Comparison of ENCODE assay signal across 19 cellular contexts in genomic region chr6:31353508-31353907, GRCh38. TPM values are rescaled to one million over a fixed set of nuclear protein-coding genes. Genes with fewer than 3 reads are reported as not detected.
DNase-seq lines count a peak whose midpoint lies in the region; ATAC-seq and TF ChIP-seq lines count a peak whose summit lies in the region.
"Had no signal": no experiment of that assay in that cellular context is flagged by ENCODE, and none has a peak within 500 bp of the region (broad histone marks: within the 10 kb centered on the region; RNA-seq: fewer than 3 reads in every experiment).

No MANE protein-coding gene starts in this region.

- ATAC-seq in stimulated activated naive CD8-positive, alpha-beta T cell treated with anti-CD3 and anti-CD28 coated beads, Interleukin-15, Interleukin-2, amounts not matched to agents 100 U/mL and 50 U/mL, for 24 hours: no peak
- ATAC-seq in HG03045 (IDR thresholded peaks at IDR 0.05; ENCODE audit: unreplicated experiment): no peak

- peaks cover 30% of the 10 kb centered on the region for H3K36me3 Mint-ChIP-seq in stimulated activated naive CD8-positive, alpha-beta T cell treated with anti-CD3 and anti-CD28 coated beads, Interleukin-15, Interleukin-2, amounts not matched to agents 100 ng/mL and 50 ng/mL, for 24 hours (ENCODE audit: low read depth)
- H3K36me3 Mint-ChIP-seq in T-helper 1 cell treated with Interleukin-12 subunit alpha and Interleukin-12 subunit beta and Interleukin-4 antibody, amounts not matched to agents 30 μg/mL and 1 μg/mL, for 36 hours (ENCODE audit: low read depth): peaks cover 48% of the 10 kb centered on the region
- H3K36me3 Mint-ChIP-seq in endothelial cell (ENCODE audit: low read depth, unreplicated experiment): peaks cover 20% of the 10 kb centered on the region
- H3K36me3 Mint-ChIP-seq: mesothelial cell of epicardium had no signal

- no peaks in the 10 kb centered on the region for H3K36me3 ChIP-seq in SK-N-SH (replicated peaks in 1 of 2; ENCODE audit: control insufficient read depth in 1 of 2, insufficient read depth in 2 of 2, low read length in 1 of 2)
- H3K36me3 ChIP-seq: BE2C, ovary had no signal

- no peaks in the 10 kb centered on the region for H3K9me3 Mint-ChIP-seq in stimulated activated naive CD8-positive, alpha-beta T cell treated with anti-CD3 and anti-CD28 coated beads, Interleukin-15, Interleukin-2, amounts not matched to agents 100 ng/mL and 50 ng/mL, for 24 hours
- H3K9me3 Mint-ChIP-seq in T-helper 1 cell treated with Interleukin-12 subunit alpha and Interleukin-12 subunit beta and Interleukin-4 antibody, amounts not matched to agents 30 μg/mL and 1 μg/mL, for 36 hours: no peaks in the 10 kb centered on the region
- H3K9me3 Mint-ChIP-seq in endothelial cell (ENCODE audit: unreplicated experiment): no peaks in the 10 kb centered on the region
- H3K9me3 Mint-ChIP-seq: mesothelial cell of epicardium had no signal

- H3K4me2 ChIP-seq in SK-N-SH: no peak overlapping the region

- no peak for DNase-seq in stimulated activated naive CD8-positive, alpha-beta T cell treated with anti-CD3 and anti-CD28 coated beads, Interleukin-15, Interleukin-2, amounts not matched to agents 100 U/mL and 50 U/mL, for 24 hours
- DNase-seq in endothelial cell (ENCODE audit: low spot score): no peak
- DNase-seq in NCI-H1417 treated with DMSO at 0.1 percent for 48 hours (lab: John Stamatoyannopoulos, UW): no peak
- DNase-seq in NCI-H146 (lab: John Stamatoyannopoulos, UW): no peak
- no peak for DNase-seq in SK-N-SH
- DNase-seq: aorta, BE2C, DMS79, KG1, NCI-H1436 treated with DMSO at 0.1 percent for 48 hours, NCI-H446, ovary, SIG-M5 had no signal

- H3K27me3 Mint-ChIP-seq in stimulated activated naive CD8-positive, alpha-beta T cell treated with anti-CD3 and anti-CD28 coated beads, Interleukin-15, Interleukin-2, amounts not matched to agents 100 ng/mL and 50 ng/mL, for 24 hours: no peaks in the 10 kb centered on the region
- H3K27me3 Mint-ChIP-seq in T-helper 1 cell treated with Interleukin-12 subunit alpha and Interleukin-12 subunit beta and Interleukin-4 antibody, amounts not matched to agents 30 μg/mL and 1 μg/mL, for 36 hours (ENCODE audit: low read depth): no peaks in the 10 kb centered on the region
- peaks cover 2% of the 10 kb centered on the region for H3K27me3 Mint-ChIP-seq in endothelial cell (ENCODE audit: unreplicated experiment)

- H4K20me1 ChIP-seq in SK-N-SH (ENCODE audit: insufficient read depth): no peaks in the 10 kb centered on the region

- H2AFZ ChIP-seq in SK-N-SH (ENCODE audit: low read depth): no peak overlapping the region

- CTCF ChIA-PET in SK-N-SH (lab: Yijun Ruan, JAX): interaction anchor here (1.0 to 3.2 kb wide), 2 partner anchors 14 to 16 kb away, joined by 3 to 15 read pairs; no protein-coding TSS in a partner anchor

- H3F3A ChIP-seq in SK-N-SH (replicated peaks; ENCODE audit: insufficient read depth): no peaks in the 10 kb centered on the region

- no peaks in the 10 kb centered on the region for H3K79me2 ChIP-seq in SK-N-SH (ENCODE audit: insufficient read depth)

- H3K9me3 ChIP-seq in SK-N-SH: no peaks in the 10 kb centered on the region
- H3K9me3 ChIP-seq: BE2C, ovary, vagina had no signal

- no peaks in the 10 kb centered on the region for H3K9me2 ChIP-seq in SK-N-SH

- H3K9ac ChIP-seq in SK-N-SH: no peak overlapping the region

- no peak for TF ChIP-seq RAD21 in SK-N-SH (IDR thresholded peaks at IDR 0.05; ENCODE audit: low read length)

- POLR2A ChIA-PET in SK-N-SH (lab: Yijun Ruan, JAX): no interaction called here

- peak overlapping the region; percentile 94 for H3K4me3 Mint-ChIP-seq in stimulated activated naive CD8-positive, alpha-beta T cell treated with anti-CD3 and anti-CD28 coated beads, Interleukin-15, Interleukin-2, amounts not matched to agents 100 ng/mL and 50 ng/mL, for 24 hours
- peak overlapping the region; percentile 95 for H3K4me3 Mint-ChIP-seq in T-helper 1 cell treated with Interleukin-12 subunit alpha and Interleukin-12 subunit beta and Interleukin-4 antibody, amounts not matched to agents 30 μg/mL and 1 μg/mL, for 36 hours
- H3K4me3 Mint-ChIP-seq in endothelial cell (ENCODE audit: unreplicated experiment): peak overlapping the region; percentile 65
- H3K4me3 Mint-ChIP-seq: mesothelial cell of epicardium had no signal

- H3K27ac ChIP-seq in SK-N-SH (ENCODE audit: low read depth in 2 of 2, low read length in 1 of 2): no peak overlapping the region
- H3K27ac ChIP-seq: ovary, skin epidermis, vagina had no signal

- TF ChIP-seq CTCF in endothelial cell (IDR thresholded peaks at IDR 0.05; ENCODE audit: unreplicated experiment): no peak
- no peak for TF ChIP-seq CTCF in SK-N-SH (IDR thresholded peaks at IDR 0.05)

- H3K27ac Mint-ChIP-seq in stimulated activated naive CD8-positive, alpha-beta T cell treated with anti-CD3 and anti-CD28 coated beads, Interleukin-15, Interleukin-2, amounts not matched to agents 100 ng/mL and 50 ng/mL, for 24 hours: peak overlapping the region; percentile 22
- peak overlapping the region; percentile 55 for H3K27ac Mint-ChIP-seq in T-helper 1 cell treated with Interleukin-12 subunit alpha and Interleukin-12 subunit beta and Interleukin-4 antibody, amounts not matched to agents 30 μg/mL and 1 μg/mL, for 36 hours
- H3K27ac Mint-ChIP-seq in endothelial cell (ENCODE audit: unreplicated experiment): no peak overlapping the region
- H3K27ac Mint-ChIP-seq: mesothelial cell of epicardium had no signal

- no peaks in the 10 kb centered on the region; a peak in 1 of 4 replicates for H3K4me1 ChIP-seq in SK-N-SH (ENCODE audit: control insufficient read depth in 1 of 2, insufficient read depth in 2 of 2, low read depth in 1 of 2, low read length in 1 of 2)
- H3K4me1 ChIP-seq: BE2C had no signal

- H3K4me1 Mint-ChIP-seq in stimulated activated naive CD8-positive, alpha-beta T cell treated with anti-CD3 and anti-CD28 coated beads, Interleukin-15, Interleukin-2, amounts not matched to agents 100 ng/mL and 50 ng/mL, for 24 hours (ENCODE audit: low read depth): peaks cover 58% of the 10 kb centered on the region
- H3K4me1 Mint-ChIP-seq in T-helper 1 cell treated with Interleukin-12 subunit alpha and Interleukin-12 subunit beta and Interleukin-4 antibody, amounts not matched to agents 30 μg/mL and 1 μg/mL, for 36 hours (ENCODE audit: low read depth): peaks cover 46% of the 10 kb centered on the region
- H3K4me1 Mint-ChIP-seq in endothelial cell (ENCODE audit: unreplicated experiment): peaks cover 9% of the 10 kb centered on the region
- H3K4me1 Mint-ChIP-seq: mesothelial cell of epicardium had no signal

- 24% methylated on average over 5 of the region's 5 CpGs for WGBS in SK-N-SH (ENCODE audit: low lambda C conversion rate)

- H3K27me3 ChIP-seq in SK-N-SH (ENCODE audit: insufficient read depth): peaks cover 18% of the 10 kb centered on the region; the same call in 1 of the 2 replicates
- H3K27me3 ChIP-seq: ovary, vagina had no signal

- no peak overlapping the region for H3K4me3 ChIP-seq in SK-N-SH (ENCODE audit: low read depth in 2 of 2, low read length in 1 of 2)
- H3K4me3 ChIP-seq: ovary, vagina had no signal

- no peak for TF ChIP-seq EP300 in SK-N-SH (IDR thresholded peaks at IDR 0.05; ENCODE audit: borderline replicate concordance in 1 of 2, low read depth in 1 of 2, low read length in 1 of 2)

TF ChIP-seq in SK-N-SH, 30 proteins besides CTCF, POLR2A, EP300 and RAD21:
- TF ChIP-seq NRF1 (IDR thresholded peaks at IDR 0.05; ENCODE audit: low read depth, low read length) (no peak), TAF1 (IDR thresholded peaks at IDR 0.05; ENCODE audit: borderline replicate concordance, low read depth, low read length) (no peak), USF1 (IDR thresholded peaks at IDR 0.05; ENCODE audit: borderline replicate concordance, low read depth) (no peak), JUND (IDR thresholded peaks at IDR 0.05) (no peak), FOXJ3 (CRISPR knock-in tag; IDR thresholded peaks at IDR 0.05) (no peak), EZH2phosphoT487 (IDR thresholded peaks at IDR 0.05; ENCODE audit: borderline replicate concordance, low read depth) (no peak), MAX (IDR thresholded peaks at IDR 0.05; ENCODE audit: low read depth) (no peak)

RNA-seq across cellular contexts. Expression of gene HLA-B, which starts 3.5 kb away (rescaled TPM):
- 301 TPM for total RNA-seq in endothelial cell (ENCODE audit: unreplicated experiment)
- 18.7 and 18.9 TPM in 2 replicates for polyA plus RNA-seq in SK-N-SH (2012; rRNA removed)
- polyA plus RNA-seq in SK-N-SH (2012; cell fraction: cytosol; rRNA removed): 8.7 and 12.4 TPM in 2 replicates
- polyA plus RNA-seq in SK-N-SH (2012; cell fraction: nucleus; rRNA removed): 20.5 and 24.9 TPM in 2 replicates

RNA-seq across cellular contexts. Expression of gene MICA, which starts 49.9 kb away (rescaled TPM):
- 16.6 TPM for total RNA-seq in endothelial cell (ENCODE audit: unreplicated experiment)
- 28.8 and 32.7 TPM in 2 replicates for polyA plus RNA-seq in SK-N-SH (2012; rRNA removed)
- 21.3 and 23.5 TPM in 2 replicates for polyA plus RNA-seq in SK-N-SH (2012; cell fraction: cytosol; rRNA removed)
- 49.4 and 51.3 TPM in 2 replicates for polyA plus RNA-seq in SK-N-SH (2012; cell fraction: nucleus; rRNA removed)
